Comparison of ENCODE assay signal across 3 cellular contexts in the genomic region with DNA sequence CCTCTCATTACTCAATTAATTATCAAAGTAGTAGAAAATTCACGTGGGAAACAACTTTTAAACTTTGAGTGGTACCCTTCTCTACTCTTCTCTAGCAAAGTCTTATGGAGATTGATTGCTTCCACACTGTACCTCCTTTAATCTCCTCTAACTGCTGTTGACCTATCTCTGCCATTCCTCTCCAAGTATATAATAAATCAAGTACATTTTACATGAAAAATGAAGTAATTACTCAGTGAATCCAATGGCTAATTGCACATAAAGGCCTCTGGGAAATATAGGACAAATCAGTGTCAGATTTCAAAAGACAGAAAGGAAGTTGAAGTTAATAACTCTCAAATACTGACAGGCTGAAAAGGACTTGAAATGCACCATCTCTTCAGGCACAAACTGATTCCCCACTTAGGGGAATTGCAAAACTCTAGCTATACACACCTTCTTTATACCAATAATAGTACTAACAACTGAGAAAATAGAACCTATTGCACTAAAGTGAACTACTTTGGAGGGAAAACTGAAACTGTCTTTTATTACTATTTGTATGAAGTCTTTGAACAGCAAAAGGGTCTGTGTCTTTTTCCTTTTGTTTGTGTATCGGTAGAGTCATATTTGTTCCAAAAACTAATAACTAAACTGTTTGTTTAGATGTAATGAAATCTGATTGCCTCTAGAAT.
TF ChIP-seq lines count a peak whose summit lies in the region.

No MANE protein-coding gene starts in this region.

TF ChIP-seq in HEK293, 187 proteins besides CTCF, POLR2A, EP300 and RAD21 (continued from another document and continues in another):
- TF ChIP-seq ZNF610 (tag by site-specific recombination; IDR thresholded peaks at IDR 0.05; ENCODE audit: borderline replicate concordance): no peak
- peak; percentile 15; the same call in 1 of the 2 replicates for TF ChIP-seq GFI1B (tag by site-specific recombination; IDR thresholded peaks at IDR 0.05)
- no peak for TF ChIP-seq ZNF140 (tag by site-specific recombination; IDR thresholded peaks at IDR 0.05)
- no peak for TF ChIP-seq ZNF747 (tag by site-specific recombination; IDR thresholded peaks at IDR 0.05)
- no peak for TF ChIP-seq ZXDB (tag by site-specific recombination; IDR thresholded peaks at IDR 0.05)
- TF ChIP-seq, protein P1, sequence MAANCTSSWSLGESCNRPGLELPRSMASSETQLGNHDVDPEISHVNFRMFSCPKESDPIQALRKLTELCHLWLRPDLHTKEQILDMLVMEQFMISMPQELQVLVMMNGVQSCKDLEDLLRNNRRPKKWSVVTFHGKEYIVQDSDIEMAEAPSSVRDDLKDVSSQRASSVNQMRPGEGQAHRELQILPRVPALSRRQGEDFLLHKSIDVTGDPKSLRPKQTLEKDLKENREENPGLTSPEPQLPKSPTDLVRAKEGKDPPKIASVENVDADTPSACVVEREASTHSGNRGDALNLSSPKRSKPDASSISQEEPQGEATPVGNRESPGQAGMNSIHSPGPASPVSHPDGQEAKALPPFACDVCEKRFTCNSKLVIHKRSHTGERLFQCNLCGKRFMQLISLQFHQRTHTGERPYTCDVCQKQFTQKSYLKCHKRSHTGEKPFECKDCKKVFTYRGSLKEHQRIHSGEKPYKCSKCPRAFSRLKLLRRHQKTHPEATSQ (tag by site-specific recombination; IDR thresholded peaks at IDR 0.05): no peak
- no peak for TF ChIP-seq ZNF311 (tag by site-specific recombination; IDR thresholded peaks at IDR 0.05; ENCODE audit: borderline replicate concordance)
- TF ChIP-seq, protein P2, sequence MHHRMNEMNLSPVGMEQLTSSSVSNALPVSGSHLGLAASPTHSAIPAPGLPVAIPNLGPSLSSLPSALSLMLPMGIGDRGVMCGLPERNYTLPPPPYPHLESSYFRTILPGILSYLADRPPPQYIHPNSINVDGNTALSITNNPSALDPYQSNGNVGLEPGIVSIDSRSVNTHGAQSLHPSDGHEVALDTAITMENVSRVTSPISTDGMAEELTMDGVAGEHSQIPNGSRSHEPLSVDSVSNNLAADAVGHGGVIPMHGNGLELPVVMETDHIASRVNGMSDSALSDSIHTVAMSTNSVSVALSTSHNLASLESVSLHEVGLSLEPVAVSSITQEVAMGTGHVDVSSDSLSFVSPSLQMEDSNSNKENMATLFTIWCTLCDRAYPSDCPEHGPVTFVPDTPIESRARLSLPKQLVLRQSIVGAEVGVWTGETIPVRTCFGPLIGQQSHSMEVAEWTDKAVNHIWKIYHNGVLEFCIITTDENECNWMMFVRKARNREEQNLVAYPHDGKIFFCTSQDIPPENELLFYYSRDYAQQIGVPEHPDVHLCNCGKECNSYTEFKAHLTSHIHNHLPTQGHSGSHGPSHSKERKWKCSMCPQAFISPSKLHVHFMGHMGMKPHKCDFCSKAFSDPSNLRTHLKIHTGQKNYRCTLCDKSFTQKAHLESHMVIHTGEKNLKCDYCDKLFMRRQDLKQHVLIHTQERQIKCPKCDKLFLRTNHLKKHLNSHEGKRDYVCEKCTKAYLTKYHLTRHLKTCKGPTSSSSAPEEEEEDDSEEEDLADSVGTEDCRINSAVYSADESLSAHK (tag by site-specific recombination; IDR thresholded peaks at IDR 0.05): peak; percentile 74
- TF ChIP-seq SP3 (tag by site-specific recombination; IDR thresholded peaks at IDR 0.05): no peak
- no peak for TF ChIP-seq ZNF292 (tag by site-specific recombination; IDR thresholded peaks at IDR 0.05; ENCODE audit: borderline replicate concordance, low read depth)
- no peak for TF ChIP-seq ZNF473 (tag by site-specific recombination; IDR thresholded peaks at IDR 0.05)
- no peak for TF ChIP-seq GLI4 (tag by site-specific recombination; IDR thresholded peaks at IDR 0.05)
- TF ChIP-seq ZNF785 (tag by site-specific recombination; IDR thresholded peaks at IDR 0.05): no peak
- peak; percentile 96 for TF ChIP-seq WT1 (tag by site-specific recombination; IDR thresholded peaks at IDR 0.05)
- TF ChIP-seq, protein P3, sequence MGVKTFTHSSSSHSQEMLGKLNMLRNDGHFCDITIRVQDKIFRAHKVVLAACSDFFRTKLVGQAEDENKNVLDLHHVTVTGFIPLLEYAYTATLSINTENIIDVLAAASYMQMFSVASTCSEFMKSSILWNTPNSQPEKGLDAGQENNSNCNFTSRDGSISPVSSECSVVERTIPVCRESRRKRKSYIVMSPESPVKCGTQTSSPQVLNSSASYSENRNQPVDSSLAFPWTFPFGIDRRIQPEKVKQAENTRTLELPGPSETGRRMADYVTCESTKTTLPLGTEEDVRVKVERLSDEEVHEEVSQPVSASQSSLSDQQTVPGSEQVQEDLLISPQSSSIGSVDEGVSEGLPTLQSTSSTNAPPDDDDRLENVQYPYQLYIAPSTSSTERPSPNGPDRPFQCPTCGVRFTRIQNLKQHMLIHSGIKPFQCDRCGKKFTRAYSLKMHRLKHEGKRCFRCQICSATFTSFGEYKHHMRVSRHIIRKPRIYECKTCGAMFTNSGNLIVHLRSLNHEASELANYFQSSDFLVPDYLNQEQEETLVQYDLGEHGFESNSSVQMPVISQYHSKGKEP (tag by site-specific recombination; IDR thresholded peaks at IDR 0.05): peak; percentile 88
- no peak for TF ChIP-seq ZNF544 (tag by site-specific recombination; IDR thresholded peaks at IDR 0.05)

TF ChIP-seq in SK-N-SH treated with all-trans-retinoic acid at 6 μM for 48 hours, 23 proteins besides CTCF, POLR2A, EP300 and RAD21 (continued from another document):
- TF ChIP-seq, protein P4, sequence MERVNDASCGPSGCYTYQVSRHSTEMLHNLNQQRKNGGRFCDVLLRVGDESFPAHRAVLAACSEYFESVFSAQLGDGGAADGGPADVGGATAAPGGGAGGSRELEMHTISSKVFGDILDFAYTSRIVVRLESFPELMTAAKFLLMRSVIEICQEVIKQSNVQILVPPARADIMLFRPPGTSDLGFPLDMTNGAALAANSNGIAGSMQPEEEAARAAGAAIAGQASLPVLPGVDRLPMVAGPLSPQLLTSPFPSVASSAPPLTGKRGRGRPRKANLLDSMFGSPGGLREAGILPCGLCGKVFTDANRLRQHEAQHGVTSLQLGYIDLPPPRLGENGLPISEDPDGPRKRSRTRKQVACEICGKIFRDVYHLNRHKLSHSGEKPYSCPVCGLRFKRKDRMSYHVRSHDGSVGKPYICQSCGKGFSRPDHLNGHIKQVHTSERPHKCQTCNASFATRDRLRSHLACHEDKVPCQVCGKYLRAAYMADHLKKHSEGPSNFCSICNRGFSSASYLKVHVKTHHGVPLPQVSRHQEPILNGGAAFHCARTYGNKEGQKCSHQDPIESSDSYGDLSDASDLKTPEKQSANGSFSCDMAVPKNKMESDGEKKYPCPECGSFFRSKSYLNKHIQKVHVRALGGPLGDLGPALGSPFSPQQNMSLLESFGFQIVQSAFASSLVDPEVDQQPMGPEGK (CRISPR knock-in tag; IDR thresholded peaks at IDR 0.05; ENCODE audit: borderline replicate concordance): peak; percentile 61; the same call in 1 of the 2 replicates
- TF ChIP-seq ZC3H10 (CRISPR knock-in tag; IDR thresholded peaks at IDR 0.05) (peak; percentile 96), RARB (CRISPR knock-in tag; IDR thresholded peaks at IDR 0.05) (0 out of 2 replicates have a peak, but pooled peaks have one; percentile 44), ISL1 (CRISPR knock-in tag; IDR thresholded peaks at IDR 0.05) (peak; percentile 43; the same call in 1 of the 2 replicates)

TF ChIP-seq in neural cell, 6 proteins besides CTCF, POLR2A, EP300 and RAD21 (continued from another document):
- TF ChIP-seq, protein P5, sequence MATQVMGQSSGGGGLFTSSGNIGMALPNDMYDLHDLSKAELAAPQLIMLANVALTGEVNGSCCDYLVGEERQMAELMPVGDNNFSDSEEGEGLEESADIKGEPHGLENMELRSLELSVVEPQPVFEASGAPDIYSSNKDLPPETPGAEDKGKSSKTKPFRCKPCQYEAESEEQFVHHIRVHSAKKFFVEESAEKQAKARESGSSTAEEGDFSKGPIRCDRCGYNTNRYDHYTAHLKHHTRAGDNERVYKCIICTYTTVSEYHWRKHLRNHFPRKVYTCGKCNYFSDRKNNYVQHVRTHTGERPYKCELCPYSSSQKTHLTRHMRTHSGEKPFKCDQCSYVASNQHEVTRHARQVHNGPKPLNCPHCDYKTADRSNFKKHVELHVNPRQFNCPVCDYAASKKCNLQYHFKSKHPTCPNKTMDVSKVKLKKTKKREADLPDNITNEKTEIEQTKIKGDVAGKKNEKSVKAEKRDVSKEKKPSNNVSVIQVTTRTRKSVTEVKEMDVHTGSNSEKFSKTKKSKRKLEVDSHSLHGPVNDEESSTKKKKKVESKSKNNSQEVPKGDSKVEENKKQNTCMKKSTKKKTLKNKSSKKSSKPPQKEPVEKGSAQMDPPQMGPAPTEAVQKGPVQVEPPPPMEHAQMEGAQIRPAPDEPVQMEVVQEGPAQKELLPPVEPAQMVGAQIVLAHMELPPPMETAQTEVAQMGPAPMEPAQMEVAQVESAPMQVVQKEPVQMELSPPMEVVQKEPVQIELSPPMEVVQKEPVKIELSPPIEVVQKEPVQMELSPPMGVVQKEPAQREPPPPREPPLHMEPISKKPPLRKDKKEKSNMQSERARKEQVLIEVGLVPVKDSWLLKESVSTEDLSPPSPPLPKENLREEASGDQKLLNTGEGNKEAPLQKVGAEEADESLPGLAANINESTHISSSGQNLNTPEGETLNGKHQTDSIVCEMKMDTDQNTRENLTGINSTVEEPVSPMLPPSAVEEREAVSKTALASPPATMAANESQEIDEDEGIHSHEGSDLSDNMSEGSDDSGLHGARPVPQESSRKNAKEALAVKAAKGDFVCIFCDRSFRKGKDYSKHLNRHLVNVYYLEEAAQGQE (IDR thresholded peaks at IDR 0.05; ENCODE audit: borderline replicate concordance): no peak
- TF ChIP-seq TAF1 (IDR thresholded peaks at IDR 0.05; ENCODE audit: low read depth) (no peak), EZH2 (IDR thresholded peaks at IDR 0.05; ENCODE audit: borderline replicate concordance, insufficient read depth, low read length, poor library complexity, severe bottlenecking) (no peak)
